Comparison of ENCODE assay signal across 37 cellular contexts in genomic region chr1:20317471-20317870, GRCh38. TPM values are rescaled to one million over a fixed set of nuclear protein-coding genes. Genes with fewer than 3 reads are reported as not detected.
"Had no signal": no experiment of that assay in that cellular context is flagged by ENCODE, and none has a peak within 500 bp of the region (broad histone marks: within the 10 kb centered on the region; RNA-seq: fewer than 3 reads in every experiment).

No MANE protein-coding gene starts in this region.

- H3K36me3 ChIP-seq: adrenal gland, ascending aorta, brain microvascular endothelial cell, breast epithelium, cardiac muscle cell had no signal

- ATAC-seq: activated naive CD4-positive, alpha-beta T cell treated with anti-CD3 and anti-CD28 coated beads, Interleukin-2, amount 50 U/mL, for 72 hours; activated naive CD8-positive, alpha-beta T cell treated with anti-CD3 and anti-CD28 coated beads, Interleukin-2, amount 50 U/mL, for 24 hours; activated T-cell treated with anti-CD3 and anti-CD28 coated beads, Interleukin-2, amount 50 U/mL, for 4 hours; activated T-cell treated with anti-CD3 and anti-CD28 coated beads, Interleukin-2, amount 50 U/mL, for 72 hours; activated T-helper 17 cell treated with anti-CD3 and anti-CD28 coated beads, Interleukin-2, amount 50 U/mL, for 72 hours; body of pancreas had no signal

- H3K4me1 ChIP-seq: adrenal gland, ascending aorta, body of pancreas, breast epithelium had no signal

- DNase-seq: activated effector memory CD4-positive, alpha-beta T cell treated with anti-CD3 and anti-CD28 coated beads, Interleukin-2, amount 50 U/mL, for 16 hours; activated effector memory CD4-positive, alpha-beta T cell treated with Interleukin-2 at 50 U/mL for 16 hours; activated gamma-delta T cell; activated gamma-delta T cell treated with Interleukin-2 at 50 U/mL for 16 hours; activated naive CD4-positive, alpha-beta T cell; activated naive CD4-positive, alpha-beta T cell treated with anti-CD3 and anti-CD28 coated beads for 36 hours; activated naive CD4-positive, alpha-beta T cell treated with anti-CD3 and anti-CD28 coated beads, Interleukin-2, amount 10 ng/mL, durations not matched to agents 7 days and 5 days; activated naive CD4-positive, alpha-beta T cell treated with anti-CD3 and anti-CD28 coated beads, Interleukin-2, amount 50 U/mL, for 16 hours; activated naive CD4-positive, alpha-beta T cell treated with Interleukin-2 at 50 U/mL for 16 hours; activated naive CD8-positive, alpha-beta T cell treated with anti-CD3 and anti-CD28 coated beads for 36 hours; activated naive CD8-positive, alpha-beta T cell treated with anti-CD3 and anti-CD28 coated beads, Interleukin-2, amount 10 ng/mL, durations not matched to agents 7 days and 5 days; activated naive CD8-positive, alpha-beta T cell treated with anti-CD3 and anti-CD28 coated beads, Interleukin-2, amount 50 U/mL, for 24 hours; activated T-cell treated with anti-CD3 and anti-CD28 coated beads, Interleukin-2, amount 50 U/mL, for 1 hour; activated T-cell treated with anti-CD3 and anti-CD28 coated beads, Interleukin-2, amount 50 U/mL, for 24 hours; activated T-cell treated with anti-CD3 and anti-CD28 coated beads, Interleukin-2, amount 50 U/mL, for 4 hours; activated T-cell treated with anti-CD3 and anti-CD28 coated beads, Interleukin-2, amount 50 U/mL, for 48 hours; activated T-cell treated with anti-CD3 and anti-CD28 coated beads, Interleukin-2, amount 50 U/mL, for 72 hours; adrenal gland; amniotic stem cell; amygdala; anterior cingulate cortex; aorta; body of pancreas; brain microvascular endothelial cell; caudate nucleus; central memory CD4-positive, alpha-beta T cell; cerebellar nuclear complex had no signal

- H3K27ac ChIP-seq: adrenal gland, ascending aorta, body of pancreas, brain microvascular endothelial cell, breast epithelium, cardiac muscle cell had no signal

- H3K27me3 ChIP-seq: adrenal gland, body of pancreas, brain microvascular endothelial cell, breast epithelium, cardiac muscle cell had no signal

- H3K4me3 ChIP-seq: adrenal gland, ascending aorta, body of pancreas, breast epithelium, cardiac muscle cell had no signal

- H3K9me3 ChIP-seq: adrenal gland, ascending aorta, body of pancreas, breast epithelium had no signal

RNA-seq across cellular contexts. Expression of gene VWA5B1, which starts 26.8 kb away (rescaled TPM):
- total RNA-seq: activated naive CD4-positive, alpha-beta T cell treated with anti-CD3 and anti-CD28 coated beads for 36 hours; activated naive CD8-positive, alpha-beta T cell treated with anti-CD3 and anti-CD28 coated beads, Interleukin-2, amount 10 ng/mL, durations not matched to agents 7 days and 5 days; activated T-cell treated with anti-CD3 and anti-CD28 coated beads, Interleukin-2, amount 50 U/mL, for 4 hours; activated T-helper 2 cell treated with anti-CD3 and anti-CD28 coated beads, Interferon-gamma antibody, Interleukin-2, Interleukin-4, amounts not matched to agents 10 μg/mL and 5 μg/mL and 100 μg/mL, durations not matched to agents 14 hours and 24 hours and 36 hours; aorta; ascending aorta; astrocyte; body of pancreas; bronchial epithelial cell; cardiac septum; chondrocyte had no signal
- polyA plus RNA-seq: aorta had no signal
